ENCODE assay signal across 8 cellular contexts in the genomic region with DNA sequence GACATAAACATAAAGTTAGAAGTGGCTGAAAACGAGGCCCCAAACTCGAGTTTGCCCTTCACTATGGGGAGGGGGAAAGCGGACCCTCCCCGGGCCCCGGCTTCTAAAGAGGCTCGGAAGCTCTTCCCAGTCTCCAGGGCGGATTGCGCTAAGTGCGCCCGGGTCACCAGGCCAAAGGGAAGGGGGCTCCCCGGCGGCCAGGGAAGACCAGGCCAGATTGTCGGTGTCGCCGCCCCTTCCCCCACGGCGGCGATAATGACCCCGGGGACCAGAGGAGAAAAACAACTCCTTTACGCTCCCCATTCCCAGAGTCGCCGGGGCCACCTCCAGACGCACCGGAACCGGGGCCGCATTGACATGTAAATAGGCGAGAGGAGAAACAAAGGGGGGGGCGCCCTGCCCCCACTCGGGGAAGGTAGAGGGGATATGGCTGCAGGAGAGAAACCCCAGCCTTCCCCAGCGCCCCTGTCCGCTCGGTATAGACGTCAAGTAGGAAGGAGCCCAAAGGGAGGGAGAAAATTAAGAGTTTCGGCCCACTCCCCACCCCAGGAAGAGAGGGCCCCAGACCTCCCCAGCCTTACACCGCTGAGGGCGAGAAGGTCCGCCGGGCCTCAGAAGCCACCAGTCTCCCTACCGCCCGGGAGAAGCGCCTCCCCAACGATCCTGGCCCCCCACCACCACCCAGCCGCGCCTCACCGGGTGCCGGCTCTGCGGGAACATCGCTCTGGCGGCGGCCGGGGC. TPM values are rescaled to one million over a fixed set of nuclear protein-coding genes. Genes with fewer than 3 reads are reported as not detected.
A peak's percentile ranks its signal among the peaks of the same experiment; 100 is the strongest.
DNase-seq lines count a peak whose midpoint lies in the region; ATAC-seq and TF ChIP-seq lines count a peak whose summit lies in the region.

No MANE protein-coding gene starts in this region.

- no peak overlapping the region for H2AFZ ChIP-seq in PC-3 (ENCODE audit: low read length)

- peak overlapping the region; percentile 58 for H3K4me3 ChIP-seq in GM12864 (ENCODE audit: low read depth, low read length)
- H3K4me3 ChIP-seq in PC-3 (ENCODE audit: low read length), result peak overlapping the region; percentile 81
- H3K4me3 ChIP-seq in ectodermal cell (ENCODE audit: insufficient read depth, low read depth, low read length), result peak overlapping the region; percentile 76
- H3K4me3 ChIP-seq in mesendoderm (ENCODE audit: low read length), result peak overlapping the region; percentile 79
- peak overlapping the region; percentile 81 to 94 for H3K4me3 ChIP-seq in uterus

- DNase-seq in GM12864 (ENCODE audit: low read depth), result no peak
- DNase-seq in PC-3, result peak; percentile 23
- peak; percentile 67 for DNase-seq in mesendoderm
- DNase-seq in uterus, result peak; percentile 56 to 61
- no peak for DNase-seq in DMS79 (lab: John Stamatoyannopoulos, UW)
- no peak for DNase-seq in D341Med (ENCODE audit: low spot score)

- TF ChIP-seq CTCF in GM12864 (IDR thresholded peaks at IDR 0.05; ENCODE audit: low read depth, low read length, missing control alignments), result no peak
- TF ChIP-seq CTCF in PC-3 (conservative IDR thresholded peaks at IDR 0.05; ENCODE audit: low read depth, low read length), result no peak
- no peak for TF ChIP-seq CTCF in uterus (IDR thresholded peaks at IDR 0.05)

- H3K27ac ChIP-seq in PC-3 (ENCODE audit: low read length) (0 out of 2 replicates have a peak overlapping the region, but pooled peaks have one; percentile 22), ectodermal cell (ENCODE audit: insufficient read depth, low read depth, low read length, poor library complexity, severe bottlenecking) (no peak overlapping the region), mesendoderm (ENCODE audit: low read depth, low read length) (peak overlapping the region; percentile 71), uterus (peak overlapping the region; percentile 89 to 93)

- ATAC-seq in PC-3 (no peak), HG03378 (IDR thresholded peaks at IDR 0.05; ENCODE audit: unreplicated experiment) (no peak)

- no peak overlapping the region for H4K5ac ChIP-seq in mesendoderm (ENCODE audit: low read length)

- H3K9ac ChIP-seq in PC-3 (ENCODE audit: low read length) (peak overlapping the region; percentile 83), mesendoderm (ENCODE audit: low read length) (peak overlapping the region; percentile 81)

- H3K79me2 ChIP-seq in PC-3 (ENCODE audit: low read length) (peaks cover 66% of the 10 kb centered on the region), mesendoderm (ENCODE audit: control insufficient read depth, insufficient read depth, low read length) (peaks cover 54% of the 10 kb centered on the region)

- 0% methylated on average over 51 of the region's 51 CpGs for WGBS in ectodermal cell, 2 experiments
- WGBS in mesendoderm (ENCODE audit: extremely low coverage, insufficient coverage, low lambda C conversion rate), result no CpG with 5 or more reads among the region's 51 CpGs

- TF ChIP-seq POLR2A in uterus (IDR thresholded peaks at IDR 0.05), result peak in 1 of 2 donors; percentile 2

- peak overlapping the region; percentile 91 for H3K4me2 ChIP-seq in PC-3 (ENCODE audit: low read length)
- peak overlapping the region; percentile 25 for H3K4me2 ChIP-seq in mesendoderm (ENCODE audit: low read length)

- H3K18ac ChIP-seq in mesendoderm (ENCODE audit: low read length), result peak overlapping the region; percentile 98

- H3K23ac ChIP-seq in mesendoderm (ENCODE audit: low read length), result peak overlapping the region; percentile 3

- no peaks in the 10 kb centered on the region for H3K9me2 ChIP-seq in PC-3 (replicated peaks; ENCODE audit: low read length)

- POLR2A ChIA-PET in PC-3 (lab: Charles Lee; ENCODE audit: unreplicated experiment), result no interaction called here

- intact Hi-C loops in PC-3 (cut with micrococcal nuclease) (loop anchor here (1.0 to 10.0 kb wide), 14 partner anchors 31 to 1080 kb away; no protein-coding TSS in a partner anchor), uterus (cut with DNase I; ENCODE audit: low total_unique reads) (no loop called here)

- H3K79me1 ChIP-seq in mesendoderm (ENCODE audit: low read length), result peaks cover 7% of the 10 kb centered on the region

- H2BK5ac ChIP-seq in mesendoderm (ENCODE audit: low read length), result peak overlapping the region; percentile 64

- H3K9me3 ChIP-seq in PC-3 (ENCODE audit: low read length), result no peaks in the 10 kb centered on the region
- H3K9me3 ChIP-seq in ectodermal cell (ENCODE audit: control insufficient read depth, low read length), result no peaks in the 10 kb centered on the region
- H3K9me3 ChIP-seq in uterus, result no peaks in the 10 kb centered on the region

- CTCF ChIA-PET in PC-3 (lab: Charles Lee), result interaction anchor here (0.6 to 0.9 kb wide), 2 partner anchors 14 to 291 kb away, joined by 3 to 9 read pairs; no protein-coding TSS in a partner anchor

- H2BK120ac ChIP-seq in mesendoderm (ENCODE audit: low read depth, low read length), result peak overlapping the region; percentile 65

- H3K56ac ChIP-seq in mesendoderm (ENCODE audit: low read length), result peak overlapping the region; percentile 91

- BruUV-seq in PC-3 (replicated peaks; lab: Mats Ljungman, UMichigan), result TSS peak; percentile 34

- H3K36me3 ChIP-seq in PC-3 (ENCODE audit: low read depth, low read length) (peaks cover 27% of the 10 kb centered on the region), ectodermal cell (ENCODE audit: control insufficient read depth, insufficient read depth, low read length) (no peaks in the 10 kb centered on the region), mesendoderm (ENCODE audit: control insufficient read depth, insufficient read depth, low read length) (no peaks in the 10 kb centered on the region), uterus (no peaks in the 10 kb centered on the region)

- peak overlapping the region; percentile 64 for H3K4ac ChIP-seq in mesendoderm (ENCODE audit: low read depth, low read length)

- H3K4me1 ChIP-seq in PC-3 (ENCODE audit: insufficient read depth, low read length) (peaks cover 41% of the 10 kb centered on the region), ectodermal cell (ENCODE audit: control insufficient read depth, insufficient read depth, low read length) (peaks cover 28% of the 10 kb centered on the region), mesendoderm (ENCODE audit: control insufficient read depth, low read depth, low read length) (peaks cover 4% of the 10 kb centered on the region), uterus (no peaks in the 10 kb centered on the region)

- no peak overlapping the region for H2BK15ac ChIP-seq in mesendoderm (replicated peaks; ENCODE audit: low read depth)

- peaks cover 42% of the 10 kb centered on the region for H4K20me1 ChIP-seq in PC-3 (ENCODE audit: low read length)

- H2AK5ac ChIP-seq in mesendoderm (ENCODE audit: low read length), result no peak overlapping the region

- H3K27me3 ChIP-seq in PC-3 (ENCODE audit: low read length) (no peaks in the 10 kb centered on the region), ectodermal cell (ENCODE audit: control insufficient read depth, insufficient read depth, low read length, poor library complexity, severe bottlenecking) (peaks cover 22% of the 10 kb centered on the region), mesendoderm (ENCODE audit: insufficient read depth, low read length, poor library complexity) (no peaks in the 10 kb centered on the region), uterus (no peaks in the 10 kb centered on the region)

- H3F3A ChIP-seq in PC-3 (ENCODE audit: low read length, unreplicated experiment), result no peaks in the 10 kb centered on the region

- H4K8ac ChIP-seq in mesendoderm (ENCODE audit: low read depth, low read length), result peak overlapping the region; percentile 93

RNA-seq across cellular contexts. Expression of gene TLE1, which starts 1.7 kb away (rescaled TPM):
- total RNA-seq in PC-3 (2014; rRNA removed) (49.0 and 55.6 TPM in 2 replicates), uterus (100 to 1,000 TPM in 1 of 4 donors, 10 to 100 TPM in 3; 31.0 to 124 (median 62.6) TPM)
- polyA plus RNA-seq in ectodermal cell (2013, experiment 1 of 4), result 110 TPM
- polyA plus RNA-seq in ectodermal cell (2013, experiment 2 of 4), result 148 TPM
- polyA plus RNA-seq in ectodermal cell (2013, experiment 3 of 4), result 102 TPM
- 120 TPM for polyA plus RNA-seq in ectodermal cell (2013, experiment 4 of 4)
- 35.4 TPM for polyA plus RNA-seq in mesendoderm (2013, experiment 1 of 2)
- 37.2 TPM for polyA plus RNA-seq in mesendoderm (2013, experiment 2 of 2)

Comparison
In these comparisons a context has a peak if more than half of its experiments do, and no peak if none do; other contexts are left out.
1. DNase-seq: peak in PC-3 (single experiment), mesendoderm (single experiment) and uterus (2 of 2); none in GM12864 (single experiment), DMS79 (single experiment) and D341Med (single experiment).
2. Peak in every context shown above with its lines, with median percentiles within 50 percentile points of each other: H3K4me3 ChIP-seq.